Comparison of ENCODE assay signal across 8 cellular contexts in the genomic region with DNA sequence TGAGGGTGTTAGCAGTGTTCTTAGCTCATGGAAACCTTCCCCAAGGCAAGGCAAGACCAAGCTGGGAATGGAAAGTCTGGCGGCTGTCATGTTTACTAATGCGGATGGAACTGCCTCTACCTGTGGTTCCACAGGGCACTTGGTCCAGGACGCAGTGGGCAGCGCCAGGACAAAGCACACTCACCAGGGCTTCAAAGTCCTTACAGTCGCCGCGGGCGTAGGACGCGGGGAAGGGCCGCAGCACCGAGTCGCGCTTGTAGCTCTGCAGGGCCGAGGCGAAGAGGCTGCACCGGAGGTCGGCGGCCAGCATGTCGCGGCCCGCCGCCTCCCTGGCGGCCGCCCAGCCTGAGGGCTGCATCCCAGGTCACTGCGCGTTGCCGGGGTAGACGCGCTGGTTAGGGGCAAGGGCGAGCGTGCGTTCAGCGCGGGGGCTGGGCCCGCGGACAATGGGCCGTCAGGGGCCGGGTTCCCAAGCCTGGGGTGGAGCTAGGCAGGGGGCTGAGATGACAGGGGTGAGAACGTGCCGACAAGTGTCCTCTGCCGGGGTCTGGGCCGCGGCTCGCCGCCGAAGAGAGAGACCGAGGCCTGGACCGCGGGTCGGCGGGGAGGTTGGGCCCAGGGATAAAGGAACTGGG. TPM values are rescaled to one million over a fixed set of nuclear protein-coding genes. Genes with fewer than 3 reads are reported as not detected.
A peak's percentile ranks its signal among the peaks of the same experiment; 100 is the strongest.
DNase-seq lines count a peak whose midpoint lies in the region; ATAC-seq, FAIRE-seq and TF ChIP-seq lines count a peak whose summit lies in the region.

No MANE protein-coding gene starts in this region.

- H3K4me3 ChIP-seq in duodenal mucosa (ENCODE audit: low read depth in 1 of 2, low read length in 2 of 2) (peak overlapping the region; percentile 81 to 89), thoracic aorta (peak overlapping the region; percentile 96)

- ATAC-seq in GM18861 (IDR thresholded peaks at IDR 0.05; ENCODE audit: unreplicated experiment) (peak; percentile 24), HG03045 (IDR thresholded peaks at IDR 0.05; ENCODE audit: unreplicated experiment) (peak; percentile 36), thoracic aorta (ENCODE audit: insufficient number of reproducible peaks, low FRiP score, low read depth) (peak; percentile 14)

- H3K27me3 ChIP-seq in duodenal mucosa (ENCODE audit: control insufficient read depth in 1 of 2, insufficient read depth in 2 of 2, low read length in 2 of 2) (no peaks in the 10 kb centered on the region), thoracic aorta (replicated peaks; ENCODE audit: insufficient read depth) (no peaks in the 10 kb centered on the region)

- TF ChIP-seq POLR2A in H54 (IDR thresholded peaks at IDR 0.05; ENCODE audit: low read depth, low read length) = no peak; the same call in 1 of the 2 replicates

- DNase-seq in RKO (ENCODE audit: low spot score) (peak; percentile 48), medulla oblongata (ENCODE audit: extremely low spot score) (peak; percentile 43), thoracic aorta (ENCODE audit: low spot score) (no peak), H54 (ENCODE audit: insufficient read length, low spot score) (no peak)

- no peak for FAIRE-seq in H54 (lab: Jason Lieb, UNC)

- H3K27ac ChIP-seq in C4-2B = peak overlapping the region; percentile 91
- peak overlapping the region; percentile 87 for H3K27ac ChIP-seq in duodenal mucosa (ENCODE audit: low read depth, low read length)
- peak overlapping the region; percentile 74 to 92 for H3K27ac ChIP-seq in thoracic aorta

- peak overlapping the region; percentile 93 to 97 for H3K9ac ChIP-seq in duodenal mucosa (ENCODE audit: low read depth in 1 of 2, low read length in 2 of 2)

- H3K4me1 ChIP-seq in duodenal mucosa (ENCODE audit: control insufficient read depth in 1 of 2, insufficient read depth in 2 of 2, low read length in 2 of 2) = peaks cover 11 to 13% of the 10 kb centered on the region in 2 donors
- H3K4me1 ChIP-seq in thoracic aorta (ENCODE audit: control insufficient read depth in 1 of 2, low read depth in 2 of 2) = peaks cover 2 to 20% of the 10 kb centered on the region in 2 donors

- TF ChIP-seq CTCF in C4-2B (conservative IDR thresholded peaks at IDR 0.05) (no peak), thoracic aorta (IDR thresholded peaks at IDR 0.05) (no peak)

- peaks cover 0 to 2% of the 10 kb centered on the region in 2 donors for H3K36me3 ChIP-seq in duodenal mucosa (ENCODE audit: control insufficient read depth in 1 of 2, insufficient read depth in 2 of 2, low read length in 2 of 2)
- H3K36me3 ChIP-seq in thoracic aorta = no peaks in the 10 kb centered on the region

- no peaks in the 10 kb centered on the region for H3K9me3 ChIP-seq in duodenal mucosa (ENCODE audit: control insufficient read depth in 1 of 2, low read length in 2 of 2)
- no peaks in the 10 kb centered on the region for H3K9me3 ChIP-seq in thoracic aorta

RNA-seq across cellular contexts. Expression of gene PARP16, which starts 0.5 kb away (rescaled TPM):
- 10 to 100 TPM in 1 of 2 donors, 1 to 10 TPM in 1; 7.2 to 15.4 TPM for total RNA-seq in thoracic aorta

RNA-seq across cellular contexts. Expression of gene RNU5A-1, which starts 9.7 kb away (rescaled TPM):
- not detected for total RNA-seq in thoracic aorta

RNA-seq across cellular contexts. Expression of gene RNU5B-1, which starts 18.3 kb away (rescaled TPM):
- not detected for total RNA-seq in thoracic aorta

Comparison
In these comparisons a context has a peak if more than half of its experiments do, and no peak if none do; other contexts are left out.
1. DNase-seq: peak in RKO (single experiment) and medulla oblongata (single experiment); none in thoracic aorta (single experiment) and H54 (single experiment).
2. Peak in every context shown above with its lines, with median percentiles within 50 percentile points of each other: H3K27ac ChIP-seq and ATAC-seq.